ENCODE assay signal across 22 cellular contexts in the genomic region with DNA sequence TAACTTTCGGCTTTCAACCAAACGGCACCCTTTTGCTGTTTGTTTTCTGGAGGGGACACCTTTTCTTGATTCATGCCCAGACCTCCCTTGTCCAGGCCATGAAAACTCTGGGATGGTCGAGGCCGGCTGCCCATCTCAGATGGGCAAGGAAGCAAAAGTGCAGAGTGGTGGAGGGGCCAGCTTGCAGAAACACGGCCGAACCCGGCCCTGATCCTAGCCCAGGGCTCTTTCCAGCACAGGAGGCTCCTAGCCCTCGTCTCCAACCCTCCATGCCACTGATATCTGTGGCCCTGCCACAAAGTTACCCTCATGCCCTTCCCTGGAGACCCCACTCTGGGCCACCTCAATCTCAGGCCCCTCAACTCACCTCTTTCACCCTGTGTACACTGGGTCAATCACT. TPM values are rescaled to one million over a fixed set of nuclear protein-coding genes. Genes with fewer than 3 reads are reported as not detected.
"Had no signal": no experiment of that assay in that cellular context is flagged by ENCODE, and none has a peak within 500 bp of the region (broad histone marks: within the 10 kb centered on the region; RNA-seq: fewer than 3 reads in every experiment).

No MANE protein-coding gene starts in this region.

- H3K9me3 ChIP-seq: heart left ventricle, right atrium auricular region, upper lobe of left lung had no signal

- H3K4me1 ChIP-seq: right atrium auricular region, upper lobe of left lung had no signal

- H3K27me3 Mint-ChIP-seq: stimulated activated naive CD8-positive, alpha-beta T cell treated with anti-CD3 and anti-CD28 coated beads, Interleukin-15, amount 100 ng/mL, for 72 hours had no signal

- DNase-seq: activated CD4-positive, alpha-beta T cell treated with anti-CD3 and anti-CD28 coated beads, Interleukin-2, amount 50 U/mL, for 1 hour; activated CD4-positive, CD25-positive, alpha-beta regulatory T cell; activated CD8-positive, alpha-beta memory T cell treated with anti-CD3 and anti-CD28 coated beads for 24 hours; activated naive CD4-positive, alpha-beta T cell; anterior cingulate cortex; cerebellar nuclear complex; effector memory CD4-positive, alpha-beta T cell; naive thymus-derived CD8-positive, alpha-beta T cell; stimulated activated naive CD8-positive, alpha-beta T cell treated with anti-CD3 and anti-CD28 coated beads, Interleukin-15, amount 100 ng/mL, for 72 hours; T-helper 17 cell; upper lobe of left lung had no signal

- H3K27ac Mint-ChIP-seq: dendritic cell treated with granulocyte-macrophage colony-stimulating factor and Interleukin-4, amounts not matched to agents 40 ng/mL and 50 ng/mL, for 4 days; naive thymus-derived CD8-positive, alpha-beta T cell; progenitor cell of endocrine pancreas; T-helper 17 cell had no signal

- H3K4me3 Mint-ChIP-seq: dendritic cell treated with granulocyte-macrophage colony-stimulating factor and Interleukin-4, amounts not matched to agents 40 ng/mL and 50 ng/mL, for 4 days; naive thymus-derived CD8-positive, alpha-beta T cell; stimulated activated naive CD8-positive, alpha-beta T cell treated with anti-CD3 and anti-CD28 coated beads, Interleukin-15, amount 100 ng/mL, for 72 hours; T-helper 17 cell had no signal

- H3K27ac ChIP-seq: heart left ventricle, right atrium auricular region, upper lobe of left lung had no signal

- H3K36me3 Mint-ChIP-seq: naive thymus-derived CD8-positive, alpha-beta T cell had no signal

- H3K36me3 ChIP-seq: heart left ventricle, right atrium auricular region, upper lobe of left lung had no signal

- H3K4me1 Mint-ChIP-seq: naive thymus-derived CD8-positive, alpha-beta T cell; stimulated activated naive CD8-positive, alpha-beta T cell treated with anti-CD3 and anti-CD28 coated beads, Interleukin-15, amount 100 ng/mL, for 72 hours; T-helper 17 cell had no signal

- H3K4me3 ChIP-seq: heart left ventricle, right atrium auricular region, skin epidermis, upper lobe of left lung had no signal

- ATAC-seq: heart left ventricle; naive thymus-derived CD8-positive, alpha-beta T cell; stimulated activated naive CD8-positive, alpha-beta T cell treated with anti-CD3 and anti-CD28 coated beads, Interleukin-15, amount 100 ng/mL, for 72 hours; T-helper 17 cell had no signal

- H3K27me3 ChIP-seq: right atrium auricular region, upper lobe of left lung had no signal

- H3K9me3 Mint-ChIP-seq: dendritic cell treated with granulocyte-macrophage colony-stimulating factor and Interleukin-4, amounts not matched to agents 40 ng/mL and 50 ng/mL, for 4 days; naive thymus-derived CD8-positive, alpha-beta T cell; stimulated activated naive CD8-positive, alpha-beta T cell treated with anti-CD3 and anti-CD28 coated beads, Interleukin-15, amount 100 ng/mL, for 72 hours had no signal

- FAIRE-seq: frontal cortex had no signal

RNA-seq across cellular contexts. Expression of a gene that starts 16.4 kb away (rescaled TPM):
- total RNA-seq: fibroblast of lung; frontal cortex; heart left ventricle; lung microvascular endothelial cell; naive thymus-derived CD8-positive, alpha-beta T cell; progenitor cell of endocrine pancreas; right atrium auricular region; T-helper 17 cell; temporal lobe; upper lobe of left lung had no signal
- polyA plus RNA-seq: fibroblast of lung; heart left ventricle; naive thymus-derived CD8-positive, alpha-beta T cell had no signal

RNA-seq across cellular contexts. Expression of a gene that starts 18.9 kb away (rescaled TPM):
- total RNA-seq: fibroblast of lung; frontal cortex; heart left ventricle; left colon; lung microvascular endothelial cell; mucosa of gallbladder; naive thymus-derived CD8-positive, alpha-beta T cell; progenitor cell of endocrine pancreas; right atrium auricular region; T-helper 17 cell; temporal lobe; upper lobe of left lung had no signal
- polyA plus RNA-seq: fibroblast of lung; heart left ventricle; naive thymus-derived CD8-positive, alpha-beta T cell had no signal
